ENCODE assay signal across 2 cellular contexts in the genomic region with DNA sequence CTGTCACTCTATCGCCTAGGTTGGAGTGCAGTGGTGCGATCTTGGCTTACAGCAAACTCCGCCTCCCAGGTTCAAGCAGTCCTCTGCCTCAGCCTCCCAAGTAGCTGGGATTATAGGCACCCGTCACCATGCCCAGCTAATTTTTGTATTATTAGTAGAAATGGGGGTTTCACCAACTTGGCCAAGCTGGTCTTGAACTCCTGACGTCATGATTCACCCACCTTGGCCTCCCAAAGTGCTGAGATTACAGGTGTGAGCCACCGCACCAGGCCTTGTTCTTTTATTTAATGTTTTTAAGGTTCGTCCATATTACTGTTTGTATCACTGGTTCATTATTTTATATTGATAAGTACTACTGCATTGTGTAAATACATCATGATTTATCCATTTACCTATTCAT.
TF ChIP-seq lines count a peak whose summit lies in the region.

No MANE protein-coding gene starts in this region.

TF ChIP-seq in HepG2, 621 proteins besides CTCF, POLR2A, EP300 and RAD21:
- TF ChIP-seq ATF7 (IDR thresholded peaks at IDR 0.05): peak; percentile 58; the same call in 1 of the 2 replicates
- TF ChIP-seq ATF7 (CRISPR knock-in tag; IDR thresholded peaks at IDR 0.05): no peak
- peak; percentile 85 for TF ChIP-seq CREB1 (IDR thresholded peaks at IDR 0.05)
- TF ChIP-seq CREB1 (CRISPR knock-in tag; IDR thresholded peaks at IDR 0.05): no peak
- no peak for TF ChIP-seq SMC3 (IDR thresholded peaks at IDR 0.05; ENCODE audit: low read length)

TF ChIP-seq in K562, 482 proteins besides CTCF, POLR2A, EP300 and RAD21:
- TF ChIP-seq, protein P1, sequence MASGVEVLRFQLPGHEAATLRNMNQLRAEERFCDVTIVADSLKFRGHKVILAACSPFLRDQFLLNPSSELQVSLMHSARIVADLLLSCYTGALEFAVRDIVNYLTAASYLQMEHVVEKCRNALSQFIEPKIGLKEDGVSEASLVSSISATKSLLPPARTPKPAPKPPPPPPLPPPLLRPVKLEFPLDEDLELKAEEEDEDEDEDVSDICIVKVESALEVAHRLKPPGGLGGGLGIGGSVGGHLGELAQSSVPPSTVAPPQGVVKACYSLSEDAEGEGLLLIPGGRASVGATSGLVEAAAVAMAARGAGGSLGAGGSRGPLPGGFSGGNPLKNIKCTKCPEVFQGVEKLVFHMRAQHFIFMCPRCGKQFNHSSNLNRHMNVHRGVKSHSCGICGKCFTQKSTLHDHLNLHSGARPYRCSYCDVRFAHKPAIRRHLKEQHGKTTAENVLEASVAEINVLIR (CRISPR knock-in tag; IDR thresholded peaks at IDR 0.05): no peak
- no peak for TF ChIP-seq NEUROD1 (IDR thresholded peaks at IDR 0.05; ENCODE audit: borderline replicate concordance, low read depth, low read length, partially characterized antibody)
- no peak for TF ChIP-seq FOSL1 (tag; conservative IDR thresholded peaks at IDR 0.05)
- TF ChIP-seq MEIS2 (IDR thresholded peaks at IDR 0.05; ENCODE audit: partially characterized antibody): no peak
- no peak for TF ChIP-seq ZNF121 (CRISPR knock-in tag; conservative IDR thresholded peaks at IDR 0.05)
- no peak for TF ChIP-seq EHMT2 (IDR thresholded peaks at IDR 0.05)
- no peak for TF ChIP-seq XRCC3 (IDR thresholded peaks at IDR 0.05)
- TF ChIP-seq ZNF561 (CRISPR knock-in tag; conservative IDR thresholded peaks at IDR 0.05): no peak
- TF ChIP-seq, protein P2, sequence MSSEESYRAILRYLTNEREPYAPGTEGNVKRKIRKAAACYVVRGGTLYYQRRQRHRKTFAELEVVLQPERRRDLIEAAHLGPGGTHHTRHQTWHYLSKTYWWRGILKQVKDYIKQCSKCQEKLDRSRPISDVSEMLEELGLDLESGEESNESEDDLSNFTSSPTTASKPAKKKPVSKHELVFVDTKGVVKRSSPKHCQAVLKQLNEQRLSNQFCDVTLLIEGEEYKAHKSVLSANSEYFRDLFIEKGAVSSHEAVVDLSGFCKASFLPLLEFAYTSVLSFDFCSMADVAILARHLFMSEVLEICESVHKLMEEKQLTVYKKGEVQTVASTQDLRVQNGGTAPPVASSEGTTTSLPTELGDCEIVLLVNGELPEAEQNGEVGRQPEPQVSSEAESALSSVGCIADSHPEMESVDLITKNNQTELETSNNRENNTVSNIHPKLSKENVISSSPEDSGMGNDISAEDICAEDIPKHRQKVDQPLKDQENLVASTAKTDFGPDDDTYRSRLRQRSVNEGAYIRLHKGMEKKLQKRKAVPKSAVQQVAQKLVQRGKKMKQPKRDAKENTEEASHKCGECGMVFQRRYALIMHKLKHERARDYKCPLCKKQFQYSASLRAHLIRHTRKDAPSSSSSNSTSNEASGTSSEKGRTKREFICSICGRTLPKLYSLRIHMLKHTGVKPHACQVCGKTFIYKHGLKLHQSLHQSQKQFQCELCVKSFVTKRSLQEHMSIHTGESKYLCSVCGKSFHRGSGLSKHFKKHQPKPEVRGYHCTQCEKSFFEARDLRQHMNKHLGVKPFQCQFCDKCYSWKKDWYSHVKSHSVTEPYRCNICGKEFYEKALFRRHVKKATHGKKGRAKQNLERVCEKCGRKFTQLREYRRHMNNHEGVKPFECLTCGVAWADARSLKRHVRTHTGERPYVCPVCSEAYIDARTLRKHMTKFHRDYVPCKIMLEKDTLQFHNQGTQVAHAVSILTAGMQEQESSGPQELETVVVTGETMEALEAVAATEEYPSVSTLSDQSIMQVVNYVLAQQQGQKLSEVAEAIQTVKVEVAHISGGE (CRISPR knock-in tag; IDR thresholded peaks at IDR 0.05): no peak
- TF ChIP-seq RNF2 (IDR thresholded peaks at IDR 0.05): no peak
- TF ChIP-seq FOXJ2 (tag; IDR thresholded peaks at IDR 0.05): no peak
- TF ChIP-seq, protein P3, sequence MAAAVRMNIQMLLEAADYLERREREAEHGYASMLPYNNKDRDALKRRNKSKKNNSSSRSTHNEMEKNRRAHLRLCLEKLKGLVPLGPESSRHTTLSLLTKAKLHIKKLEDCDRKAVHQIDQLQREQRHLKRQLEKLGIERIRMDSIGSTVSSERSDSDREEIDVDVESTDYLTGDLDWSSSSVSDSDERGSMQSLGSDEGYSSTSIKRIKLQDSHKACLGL (CRISPR knock-in tag; IDR thresholded peaks at IDR 0.05; ENCODE audit: borderline replicate concordance, poor library complexity, severe bottlenecking): no peak
- no peak for TF ChIP-seq ESRRA (IDR thresholded peaks at IDR 0.05; ENCODE audit: borderline replicate concordance, low read depth)
